ENCODE assay signal across 8 cellular contexts in genomic region chr4:176792348-176793059, GRCh38. TPM values are rescaled to one million over a fixed set of nuclear protein-coding genes. Genes with fewer than 3 reads are reported as not detected.
DNase-seq lines count a peak whose midpoint lies in the region; ATAC-seq, FAIRE-seq and TF ChIP-seq lines count a peak whose summit lies in the region.

VEGFC (minus strand) TSS chr4:176792922; CDS start chr4:176792311, 611 bp downstream.

- no peaks in the 10 kb centered on the region for H3K36me3 ChIP-seq in esophagus squamous epithelium

- H3K27me3 ChIP-seq in esophagus squamous epithelium, result peaks cover 0 to 34% (median 0%) of the 10 kb centered on the region in 4 donors

- ATAC-seq in GM21515 (IDR thresholded peaks at IDR 0.05; ENCODE audit: unreplicated experiment), result peak; percentile 65

- WGBS in esophagus squamous epithelium, 2 donors, result 2% methylated on average over 7 of the region's 89 CpGs; no CpG with 5 or more reads in 1 of the 2 donors

- H3K4me3 ChIP-seq in esophagus squamous epithelium, result peak within 1 kb of the TSS; percentile 59 to 85 (median 70)

- H3K27ac ChIP-seq in VCaP (no peak within 1 kb of the TSS), esophagus squamous epithelium (peak within 1 kb of the TSS; percentile 69 to 91 (median 84))

- peak; percentile 57 for FAIRE-seq in HTR-8/SVneo (lab: Jason Lieb, UNC)

- H3K4me1 ChIP-seq in esophagus squamous epithelium, result peaks cover 0 to 43% (median 11%) of the 10 kb centered on the region in 3 donors

- no peak for TF ChIP-seq POLR2A in esophagus squamous epithelium (IDR thresholded peaks at IDR 0.05)

- DNase-seq in GM03348 (ENCODE audit: low spot score) (peak; percentile 86), HTR-8/SVneo (ENCODE audit: insufficient read length, low spot score) (peak; percentile 58), esophagus squamous epithelium (lab: John Stamatoyannopoulos, UW) (no peak), mucosa of gallbladder (ENCODE audit: low spot score) (peak; percentile 39), ureter (ENCODE audit: low spot score) (peak; percentile 59)
- DNase-seq in activated CD4-positive, CD25-positive, alpha-beta regulatory T cell (lab: John Stamatoyannopoulos, UW), result no peak

- H3K9me3 ChIP-seq in esophagus squamous epithelium, result no peaks in the 10 kb centered on the region

- intact Hi-C loops in esophagus squamous epithelium (cut with DNase I), result loop anchor here (10.0 kb wide), 1 partner anchor 252 kb away; no protein-coding TSS in a partner anchor

- TF ChIP-seq CTCF in VCaP (conservative IDR thresholded peaks at IDR 0.05) (peak; percentile 19), esophagus squamous epithelium (IDR thresholded peaks at IDR 0.05) (no peak)

RNA-seq across cellular contexts. Expression of gene VEGFC, which starts in this region (rescaled TPM):
- 1 to 10 TPM in 3 of 4 donors, under 1 TPM in 1; 0.50 to 3.8 (median 1.7) TPM for total RNA-seq in esophagus squamous epithelium
- total RNA-seq in mucosa of gallbladder, result 14.4 TPM
- total RNA-seq in ureter, result 13.7 TPM

Comparison
In these comparisons a context has a peak if more than half of its experiments do, and no peak if none do; other contexts are left out.
1. DNase-seq: peak in GM03348 (single experiment), HTR-8/SVneo (single experiment), mucosa of gallbladder (single experiment) and ureter (single experiment); none in esophagus squamous epithelium (single experiment) and activated CD4-positive, CD25-positive, alpha-beta regulatory T cell (0 of 4).